In the genomic region with DNA sequence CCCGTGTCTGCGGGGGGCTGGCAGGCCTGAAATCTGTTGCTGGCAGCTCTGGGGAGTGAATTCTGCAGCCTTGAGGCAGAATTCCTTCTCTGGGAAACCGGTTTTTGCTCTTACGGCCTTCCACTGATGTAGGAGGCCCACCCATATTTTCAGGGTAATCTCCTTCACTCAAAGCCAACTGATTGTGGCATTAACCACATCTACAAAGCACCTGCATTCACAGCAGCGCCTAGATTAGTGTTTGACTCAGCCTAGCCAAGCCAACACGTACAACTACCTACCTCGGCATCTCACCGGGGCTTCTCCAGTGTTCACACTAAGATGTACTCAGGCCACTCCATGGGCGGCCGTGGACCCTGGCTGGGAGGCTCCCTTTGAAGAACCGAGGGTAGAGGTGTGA, we compare ENCODE assay signal across 30 cellular contexts. TPM values are rescaled to one million over a fixed set of nuclear protein-coding genes. Genes with fewer than 3 reads are reported as not detected.
"Had no signal": no experiment of that assay in that cellular context is flagged by ENCODE, and none has a peak within 500 bp of the region (broad histone marks: within the 10 kb centered on the region; RNA-seq: fewer than 3 reads in every experiment).

No MANE protein-coding gene starts in this region.

- H3K27me3 Mint-ChIP-seq: dendritic cell treated with granulocyte-macrophage colony-stimulating factor and Interleukin-4, amounts not matched to agents 40 ng/mL and 50 ng/mL, for 4 days; progenitor cell of endocrine pancreas; stimulated activated naive CD8-positive, alpha-beta T cell treated with anti-CD3 and anti-CD28 coated beads, Interleukin-15, Interleukin-2, amounts not matched to agents 100 ng/mL and 50 ng/mL, for 24 hours had no signal

- H3K4me1 ChIP-seq: colonic mucosa, gastrocnemius medialis, suprapubic skin, transverse colon had no signal

- ATAC-seq: gastrocnemius medialis; heart left ventricle; mucosa of descending colon; natural killer cell treated with Interleukin-12 subunit alpha and Interleukin-12 subunit beta and Interleukin-15 and Interleukin-18, amount 100 ng/mL, for 72 hours; stimulated activated naive B cell treated with anti-CD40 and anti-IgM and Interleukin-4, amounts not matched to agents 10 μg/mL and 1 μg/mL and 100 μg/mL, for 72 hours had no signal

- H3K79me2 ChIP-seq: hepatocyte had no signal

- H3K4me3 ChIP-seq: colonic mucosa, gastrocnemius medialis, heart left ventricle, hepatocyte, mucosa of descending colon, pancreas, right atrium auricular region, smooth muscle cell, suprapubic skin, transverse colon, vagina had no signal

- H3K27ac ChIP-seq: colonic mucosa, epithelial cell of prostate, gastrocnemius medialis, heart left ventricle, hepatocyte, neutrophil, pancreas, right atrium auricular region, suprapubic skin, transverse colon, vagina had no signal

- H3K4me2 ChIP-seq: hepatocyte, smooth muscle cell had no signal

- H3K9me3 ChIP-seq: colonic mucosa, gastrocnemius medialis, heart left ventricle, mucosa of descending colon, neutrophil, pancreas, right atrium auricular region, suprapubic skin, transverse colon, vagina had no signal

- H3K36me3 ChIP-seq: colonic mucosa had no signal

- H3K4me1 Mint-ChIP-seq: neural crest cell; stimulated activated naive B cell treated with anti-CD40 and anti-IgM and Interleukin-4, amounts not matched to agents 10 μg/mL and 1 μg/mL and 100 μg/mL, for 72 hours had no signal

- H3K27ac Mint-ChIP-seq: dendritic cell treated with granulocyte-macrophage colony-stimulating factor and Interleukin-4, amounts not matched to agents 40 ng/mL and 50 ng/mL, for 4 days; endodermal cell; mesothelial cell of epicardium; naive B cell; natural killer cell treated with Interleukin-12 subunit alpha and Interleukin-12 subunit beta and Interleukin-15 and Interleukin-18, amount 100 ng/mL, for 72 hours; progenitor cell of endocrine pancreas; stimulated activated naive B cell treated with anti-CD40 and anti-IgM and Interleukin-4, amounts not matched to agents 10 μg/mL and 1 μg/mL and 100 μg/mL, for 72 hours; stimulated activated naive CD8-positive, alpha-beta T cell treated with anti-CD3 and anti-CD28 coated beads, Interleukin-15, Interleukin-2, amounts not matched to agents 100 ng/mL and 50 ng/mL, for 24 hours had no signal

- H2AFZ ChIP-seq: hepatocyte had no signal

- H3K4me3 Mint-ChIP-seq: dendritic cell treated with granulocyte-macrophage colony-stimulating factor and Interleukin-4, amounts not matched to agents 40 ng/mL and 50 ng/mL, for 4 days; endodermal cell; mesothelial cell of epicardium; naive B cell; natural killer cell treated with Interleukin-12 subunit alpha and Interleukin-12 subunit beta and Interleukin-15 and Interleukin-18, amount 100 ng/mL, for 72 hours; neural crest cell; stimulated activated naive B cell treated with anti-CD40 and anti-IgM and Interleukin-4, amounts not matched to agents 10 μg/mL and 1 μg/mL and 100 μg/mL, for 72 hours; stimulated activated naive CD8-positive, alpha-beta T cell treated with anti-CD3 and anti-CD28 coated beads, Interleukin-15, Interleukin-2, amounts not matched to agents 100 ng/mL and 50 ng/mL, for 24 hours had no signal

- DNase-seq: colonic mucosa; effector CD8-positive, alpha-beta T cell; endodermal cell; gastrocnemius medialis; heart left ventricle; kidney; mesenchymal stem cell; mucosa of descending colon; naive B cell; stimulated activated naive B cell treated with anti-CD40 and anti-IgM and Interleukin-4, amounts not matched to agents 10 μg/mL and 1 μg/mL and 100 μg/mL, for 72 hours; transverse colon had no signal

- H3K27me3 ChIP-seq: colonic mucosa, hepatocyte, neutrophil, pancreas, right atrium auricular region, transverse colon, vagina had no signal

RNA-seq across cellular contexts. Expression of a gene that starts 22.2 kb away (rescaled TPM):
- total RNA-seq: esophagus mucosa; heart left ventricle; lung microvascular endothelial cell; mesothelial cell of epicardium; natural killer cell treated with Interleukin-12 subunit alpha and Interleukin-12 subunit beta and Interleukin-15 and Interleukin-18, amount 100 ng/mL, for 72 hours; neural crest cell; omental fat pad; right atrium auricular region; sciatic nerve; ureter; vagina had no signal

RNA-seq across cellular contexts. Expression of a gene that starts 38.5 kb away (rescaled TPM):
- total RNA-seq: endodermal cell, neural crest cell, progenitor cell of endocrine pancreas, smooth muscle cell had no signal
